Comparison of ENCODE assay signal across 9 cellular contexts in genomic region chr14:103418508-103418818, GRCh38. TPM values are rescaled to one million over a fixed set of nuclear protein-coding genes. Genes with fewer than 3 reads are reported as not detected.
DNase-seq lines count a peak whose midpoint lies in the region; ATAC-seq and TF ChIP-seq lines count a peak whose summit lies in the region.
"Had no signal": no experiment of that assay in that cellular context is flagged by ENCODE, and none has a peak within 500 bp of the region (broad histone marks: within the 10 kb centered on the region; RNA-seq: fewer than 3 reads in every experiment).

No MANE protein-coding gene starts in this region.

- H3K9me3 Mint-ChIP-seq in brain = no peaks in the 10 kb centered on the region
- no peaks in the 10 kb centered on the region for H3K9me3 Mint-ChIP-seq in nephron progenitor cell
- no peaks in the 10 kb centered on the region for H3K9me3 Mint-ChIP-seq in activated CD8-positive, alpha-beta memory T cell treated with anti-CD3 and anti-CD28 coated beads, Interleukin-2, amount 10 ng/mL, durations not matched to agents 7 days and 5 days (ENCODE audit: low read depth)

- no peak for ATAC-seq in GM18868 (IDR thresholded peaks at IDR 0.05; ENCODE audit: unreplicated experiment)
- no peak for ATAC-seq in activated CD8-positive, alpha-beta memory T cell treated with anti-CD3 and anti-CD28 coated beads, Interleukin-2, amount 10 ng/mL, durations not matched to agents 7 days and 5 days

- DNase-seq in GM12865 (ENCODE audit: low read depth) (peak; percentile 55), MM.1S (peak; percentile 29), nephron progenitor cell (no peak), NCI-H1930 (lab: John Stamatoyannopoulos, UW) (no peak), NCI-H524 treated with DMSO at 0.1 percent for 48 hours (lab: John Stamatoyannopoulos, UW) (no peak)
- no peak for DNase-seq in activated CD8-positive, alpha-beta memory T cell treated with anti-CD3 and anti-CD28 coated beads, Interleukin-2, amount 10 ng/mL, durations not matched to agents 7 days and 5 days
- DNase-seq: activated effector memory CD4-positive, alpha-beta T cell treated with Interleukin-2 at 50 U/mL for 16 hours had no signal

- no peaks in the 10 kb centered on the region for H3F3A ChIP-seq in MM.1S (ENCODE audit: insufficient read depth, low read length)

- peaks cover 5% of the 10 kb centered on the region; the same call in 1 of the 2 replicates for H3K4me1 ChIP-seq in MM.1S (ENCODE audit: low read length)

- peaks cover 36% of the 10 kb centered on the region for H3K79me2 ChIP-seq in MM.1S (ENCODE audit: low read length)

- H3K27ac ChIP-seq in MM.1S (ENCODE audit: low read length) = peak overlapping the region; percentile 33; the same call in 1 of the 2 replicates

- no peak overlapping the region for H3K9ac ChIP-seq in MM.1S (ENCODE audit: low read length)

- no peak overlapping the region for H3K4me3 Mint-ChIP-seq in brain
- H3K4me3 Mint-ChIP-seq in nephron progenitor cell = no peak overlapping the region
- no peak overlapping the region for H3K4me3 Mint-ChIP-seq in activated CD8-positive, alpha-beta memory T cell treated with anti-CD3 and anti-CD28 coated beads, Interleukin-2, amount 10 ng/mL, durations not matched to agents 7 days and 5 days

- peak overlapping the region; percentile 19; the same call in 1 of the 2 replicates for H3K4me2 ChIP-seq in MM.1S (ENCODE audit: low read depth, low read length)

- no peaks in the 10 kb centered on the region for H3K27me3 ChIP-seq in MM.1S (replicated peaks; ENCODE audit: insufficient read depth, low read length)

- no peak for TF ChIP-seq CTCF in GM12865 (IDR thresholded peaks at IDR 0.05; ENCODE audit: insufficient read depth, low read depth, low read length, missing control alignments)
- no peak for TF ChIP-seq CTCF in MM.1S (IDR thresholded peaks at IDR 0.05; ENCODE audit: low read length)
- TF ChIP-seq CTCF in brain (conservative IDR thresholded peaks at IDR 0.05) = no peak
- no peak for TF ChIP-seq CTCF in nephron progenitor cell (IDR thresholded peaks at IDR 0.05)

- H3K9me3 ChIP-seq in MM.1S (replicated peaks; ENCODE audit: insufficient read depth, low read length) = no peaks in the 10 kb centered on the region

- H3K27ac Mint-ChIP-seq in brain = peak overlapping the region in 3 of 5 experiments; percentile 16 to 65 (median 50)
- H3K27ac Mint-ChIP-seq in nephron progenitor cell = peak overlapping the region; percentile 72
- H3K27ac Mint-ChIP-seq in activated CD8-positive, alpha-beta memory T cell treated with anti-CD3 and anti-CD28 coated beads, Interleukin-2, amount 10 ng/mL, durations not matched to agents 7 days and 5 days = no peak overlapping the region

- peaks cover 60% of the 10 kb centered on the region for H3K4me1 Mint-ChIP-seq in brain
- peaks cover 23% of the 10 kb centered on the region for H3K4me1 Mint-ChIP-seq in nephron progenitor cell
- H3K4me1 Mint-ChIP-seq in activated CD8-positive, alpha-beta memory T cell treated with anti-CD3 and anti-CD28 coated beads, Interleukin-2, amount 10 ng/mL, durations not matched to agents 7 days and 5 days = peaks cover 26% of the 10 kb centered on the region

- H3K36me3 Mint-ChIP-seq in brain (peaks cover 73% of the 10 kb centered on the region), nephron progenitor cell (ENCODE audit: low read depth) (peaks cover 66% of the 10 kb centered on the region)
- H3K36me3 Mint-ChIP-seq in activated CD8-positive, alpha-beta memory T cell treated with anti-CD3 and anti-CD28 coated beads, Interleukin-2, amount 10 ng/mL, durations not matched to agents 7 days and 5 days = peaks cover 30% of the 10 kb centered on the region

- H4K20me1 ChIP-seq in MM.1S (ENCODE audit: insufficient read depth, low read length) = no peaks in the 10 kb centered on the region

- CTCF ChIA-PET in activated CD8-positive, alpha-beta memory T cell treated with anti-CD3 and anti-CD28 coated beads, Interleukin-2, amount 10 ng/mL, durations not matched to agents 7 days and 5 days (lab: Charles Lee) = interaction anchor here (0.6 to 1.6 kb wide), 4 partner anchors 8 to 527 kb away, joined by 3 to 7 read pairs (median 3); no protein-coding TSS in a partner anchor

- H2AFZ ChIP-seq in MM.1S (ENCODE audit: low read length) = no peak overlapping the region

- H3K27me3 Mint-ChIP-seq in brain = no peaks in the 10 kb centered on the region
- peaks cover 3% of the 10 kb centered on the region for H3K27me3 Mint-ChIP-seq in nephron progenitor cell (ENCODE audit: low read depth, poor library complexity)
- no peaks in the 10 kb centered on the region for H3K27me3 Mint-ChIP-seq in activated CD8-positive, alpha-beta memory T cell treated with anti-CD3 and anti-CD28 coated beads, Interleukin-2, amount 10 ng/mL, durations not matched to agents 7 days and 5 days

- H3K36me3 ChIP-seq in MM.1S (replicated peaks; ENCODE audit: insufficient read depth, low read length) = no peaks in the 10 kb centered on the region

- H3K4me3 ChIP-seq in GM12865 (ENCODE audit: low read depth, low read length) = no peak overlapping the region
- H3K4me3 ChIP-seq in MM.1S (ENCODE audit: low read length) = no peak overlapping the region

- no peaks in the 10 kb centered on the region for H3K9me2 ChIP-seq in MM.1S (replicated peaks; ENCODE audit: insufficient read depth, low read length)

RNA-seq across cellular contexts. Expression of gene MARK3, which starts 33.2 kb away (rescaled TPM):
- polyA plus RNA-seq in brain (ENCODE audit: insufficient read depth, low read depth, low replicate concordance) = 38.2 TPM
- total RNA-seq in activated CD8-positive, alpha-beta memory T cell treated with anti-CD3 and anti-CD28 coated beads, Interleukin-2, amount 10 ng/mL, durations not matched to agents 7 days and 5 days = 10 to 100 TPM; 79.9 to 88.5 TPM

Comparison
In these comparisons a context has a peak if more than half of its experiments do, and no peak if none do; other contexts are left out.
1. DNase-seq: peak in GM12865 (single experiment) and MM.1S (single experiment); none in nephron progenitor cell (single experiment), NCI-H1930 (0 of 2), NCI-H524 treated with DMSO at 0.1 percent for 48 hours (single experiment) and activated CD8-positive, alpha-beta memory T cell treated with anti-CD3 and anti-CD28 coated beads, Interleukin-2, amount 10 ng/mL, durations not matched to agents 7 days and 5 days (single experiment).